16 cellular contexts compared by ENCODE assay signal in genomic region chr22:27213291-27213690, GRCh38.
A peak's percentile ranks its signal among the peaks of the same experiment; 100 is the strongest.
DNase-seq lines count a peak whose midpoint lies in the region; ATAC-seq, FAIRE-seq and TF ChIP-seq lines count a peak whose summit lies in the region.
"Had no signal": no experiment of that assay in that cellular context is flagged by ENCODE, and none has a peak within 500 bp of the region (broad histone marks: within the 10 kb centered on the region; RNA-seq: fewer than 3 reads in every experiment).

No MANE protein-coding gene starts in this region.

- intact Hi-C loops in gastrocnemius medialis (cut with DNase I; ENCODE audit: low total_unique reads), result loop anchor here (5.0 kb wide), 1 partner anchor 39 kb away; no protein-coding TSS in a partner anchor

- peak overlapping the region; percentile 71 for H3K4me2 ChIP-seq in A549

- CTCF ChIA-PET in A549 (lab: Yijun Ruan, JAX), result no interaction called here

- FAIRE-seq in A549 (lab: Jason Lieb, UNC), result no peak
- FAIRE-seq: GM12878 had no signal

- H3K36me3 ChIP-seq in SJSA1 (no peaks in the 10 kb centered on the region), gastroesophageal sphincter (no peaks in the 10 kb centered on the region), gastrocnemius medialis (no peaks in the 10 kb centered on the region)
- H3K36me3 ChIP-seq: prostate gland had no signal

- ATAC-seq in A549 (no peak), gastroesophageal sphincter (no peak), gastrocnemius medialis (no peak), GM19035 (IDR thresholded peaks at IDR 0.05; ENCODE audit: unreplicated experiment) (no peak), HG03354 (IDR thresholded peaks at IDR 0.05; ENCODE audit: poor library complexity, severe bottlenecking, unreplicated experiment) (no peak)
- no peak for ATAC-seq in effector memory CD8-positive, alpha-beta T cell (replicated peaks)
- ATAC-seq: GM12878, PC-3 had no signal

- no peak for DNase-seq in A549 (ENCODE audit: low read depth in 1 of 2, low spot score in 1 of 2)
- DNase-seq in SJSA1 (ENCODE audit: low read depth in 1 of 2, low spot score in 2 of 2), result no peak
- no peak for DNase-seq in gastrocnemius medialis
- no peak for DNase-seq in NCI-H128 (lab: John Stamatoyannopoulos, UW; ENCODE audit: unreplicated experiment)
- no peak for DNase-seq in effector memory CD8-positive, alpha-beta T cell
- DNase-seq: activated CD4-positive, alpha-beta T cell treated with anti-CD3 and anti-CD28 coated beads, Interleukin-2, amount 10 ng/mL, durations not matched to agents 24 days and 14 days; DMS79 treated with DMSO at 0.1 percent for 48 hours; H7; NCI-H1092; PC-3 had no signal

- H3K36me3 Mint-ChIP-seq in effector memory CD8-positive, alpha-beta T cell (ENCODE audit: insufficient read depth), result no peaks in the 10 kb centered on the region

- no peak for TF ChIP-seq RAD21 in A549 (conservative IDR thresholded peaks at IDR 0.05 in 1 of 2, IDR thresholded peaks at IDR 0.05 in 1 of 2)

- H3K4me1 Mint-ChIP-seq in effector memory CD8-positive, alpha-beta T cell (ENCODE audit: low read depth in 2 of 2), result peaks cover 0 to 2% of the 10 kb centered on the region in 2 donors
- H3K4me1 Mint-ChIP-seq: activated CD4-positive, alpha-beta T cell treated with anti-CD3 and anti-CD28 coated beads, Interleukin-2, amount 10 ng/mL, durations not matched to agents 24 days and 14 days had no signal

- H3K9me3 ChIP-seq in A549 (no peaks in the 10 kb centered on the region), SJSA1 (replicated peaks) (no peaks in the 10 kb centered on the region), gastroesophageal sphincter (peaks cover 0 to 9% (median 0%) of the 10 kb centered on the region in 3 donors), gastrocnemius medialis (no peaks in the 10 kb centered on the region)
- H3K9me3 ChIP-seq: prostate gland had no signal

- TF ChIP-seq EP300 in A549 (IDR thresholded peaks at IDR 0.05) (no peak), gastroesophageal sphincter (IDR thresholded peaks at IDR 0.05) (no peak)

- H3K27ac Mint-ChIP-seq in effector memory CD8-positive, alpha-beta T cell, result no peak overlapping the region
- H3K27ac Mint-ChIP-seq: activated CD4-positive, alpha-beta T cell treated with anti-CD3 and anti-CD28 coated beads, Interleukin-2, amount 10 ng/mL, durations not matched to agents 24 days and 14 days; T-helper 1 cell treated with Interleukin-12 subunit alpha and Interleukin-12 subunit beta and Interleukin-4 antibody, amounts not matched to agents 30 μg/mL and 1 μg/mL, for 36 hours had no signal

- POLR2A ChIA-PET in A549 (lab: Yijun Ruan, JAX), result no interaction called here

- no peak overlapping the region for H3K4me3 Mint-ChIP-seq in effector memory CD8-positive, alpha-beta T cell
- H3K4me3 Mint-ChIP-seq: activated CD4-positive, alpha-beta T cell treated with anti-CD3 and anti-CD28 coated beads, Interleukin-2, amount 10 ng/mL, durations not matched to agents 24 days and 14 days; T-helper 1 cell treated with Interleukin-12 subunit alpha and Interleukin-12 subunit beta and Interleukin-4 antibody, amounts not matched to agents 30 μg/mL and 1 μg/mL, for 36 hours had no signal

- peaks cover 26 to 54% of the 10 kb centered on the region in 2 donors for H3K27me3 Mint-ChIP-seq in effector memory CD8-positive, alpha-beta T cell

- peak overlapping the region; percentile 77 to 89 for H3K27ac ChIP-seq in A549
- H3K27ac ChIP-seq in SJSA1, result peak overlapping the region; percentile 39; the same call in 1 of the 2 replicates
- peak overlapping the region; percentile 60 to 83 (median 82) for H3K27ac ChIP-seq in gastroesophageal sphincter
- peak overlapping the region; percentile 45 to 75 (median 58) for H3K27ac ChIP-seq in gastrocnemius medialis

- no peaks in the 10 kb centered on the region for H3K27me3 ChIP-seq in SJSA1 (replicated peaks)
- H3K27me3 ChIP-seq in gastroesophageal sphincter, result no peaks in the 10 kb centered on the region
- H3K27me3 ChIP-seq in gastrocnemius medialis, result peaks cover 0 to 8% (median 7%) of the 10 kb centered on the region in 3 donors

- H3K4me1 ChIP-seq in A549 (peaks cover 45% of the 10 kb centered on the region), SJSA1 (replicated peaks) (peaks cover 20% of the 10 kb centered on the region), gastroesophageal sphincter (peaks cover 0 to 47% (median 15%) of the 10 kb centered on the region in 3 donors), gastrocnemius medialis (no peaks in the 10 kb centered on the region)
- H3K4me1 ChIP-seq: prostate gland had no signal

- no peak for TF ChIP-seq POLR2A in A549 (IDR thresholded peaks at IDR 0.05; ENCODE audit: low read length)
- TF ChIP-seq POLR2A in gastroesophageal sphincter (IDR thresholded peaks at IDR 0.05), result no peak
- no peak for TF ChIP-seq POLR2A in gastrocnemius medialis (IDR thresholded peaks at IDR 0.05)

- TF ChIP-seq CTCF in A549 (IDR thresholded peaks at IDR 0.05), result no peak
- no peak for TF ChIP-seq CTCF in gastroesophageal sphincter (IDR thresholded peaks at IDR 0.05)
- TF ChIP-seq CTCF in gastrocnemius medialis (IDR thresholded peaks at IDR 0.05 in 4 of 5, conservative IDR thresholded peaks at IDR 0.05 in 1 of 5), result no peak

- no peaks in the 10 kb centered on the region for H3K9me3 Mint-ChIP-seq in effector memory CD8-positive, alpha-beta T cell
- H3K9me3 Mint-ChIP-seq: T-helper 1 cell treated with Interleukin-12 subunit alpha and Interleukin-12 subunit beta and Interleukin-4 antibody, amounts not matched to agents 30 μg/mL and 1 μg/mL, for 36 hours had no signal

- in situ Hi-C loops in gastrocnemius medialis (cut with MboI; ENCODE audit: low sequenced_read_pairs in 4 of 4), result no loop called here

- H3K4me3 ChIP-seq in A549 (no peak overlapping the region), SJSA1 (no peak overlapping the region), gastroesophageal sphincter (no peak overlapping the region), gastrocnemius medialis (no peak overlapping the region)
- H3K4me3 ChIP-seq: GM12878, prostate gland had no signal

- 95% methylated on average over 4 of the region's 4 CpGs for WGBS in A549 (ENCODE audit: missing lambda C conversion rate)
- WGBS in gastroesophageal sphincter (ENCODE audit: low coverage in 1 of 2), 2 donors, result 20% methylated on average over 1 of the region's 4 CpGs; no CpG with 5 or more reads in 1 of the 2 donors

TF ChIP-seq in A549, 52 proteins besides CTCF, POLR2A, EP300 and RAD21 (continues in another document):
- no peak for TF ChIP-seq CHD2 (IDR thresholded peaks at IDR 0.05; ENCODE audit: low read length, partially characterized antibody)
- no peak for TF ChIP-seq HES2 (IDR thresholded peaks at IDR 0.05)
- TF ChIP-seq FOSL2 (IDR thresholded peaks at IDR 0.05), result no peak
- TF ChIP-seq FOSL2 (CRISPR knock-in tag; IDR thresholded peaks at IDR 0.05), result no peak
- no peak for TF ChIP-seq HEYL (CRISPR knock-in tag; IDR thresholded peaks at IDR 0.05)
- TF ChIP-seq NFE2L2 (conservative IDR thresholded peaks at IDR 0.05; ENCODE audit: low read length), result no peak
- TF ChIP-seq KDM1A (IDR thresholded peaks at IDR 0.05; ENCODE audit: low read depth), result no peak
- TF ChIP-seq, protein P1, sequence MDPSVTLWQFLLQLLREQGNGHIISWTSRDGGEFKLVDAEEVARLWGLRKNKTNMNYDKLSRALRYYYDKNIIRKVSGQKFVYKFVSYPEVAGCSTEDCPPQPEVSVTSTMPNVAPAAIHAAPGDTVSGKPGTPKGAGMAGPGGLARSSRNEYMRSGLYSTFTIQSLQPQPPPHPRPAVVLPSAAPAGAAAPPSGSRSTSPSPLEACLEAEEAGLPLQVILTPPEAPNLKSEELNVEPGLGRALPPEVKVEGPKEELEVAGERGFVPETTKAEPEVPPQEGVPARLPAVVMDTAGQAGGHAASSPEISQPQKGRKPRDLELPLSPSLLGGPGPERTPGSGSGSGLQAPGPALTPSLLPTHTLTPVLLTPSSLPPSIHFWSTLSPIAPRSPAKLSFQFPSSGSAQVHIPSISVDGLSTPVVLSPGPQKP (IDR thresholded peaks at IDR 0.05; ENCODE audit: low read depth, low read length), result no peak
- TF ChIP-seq, protein P2, sequence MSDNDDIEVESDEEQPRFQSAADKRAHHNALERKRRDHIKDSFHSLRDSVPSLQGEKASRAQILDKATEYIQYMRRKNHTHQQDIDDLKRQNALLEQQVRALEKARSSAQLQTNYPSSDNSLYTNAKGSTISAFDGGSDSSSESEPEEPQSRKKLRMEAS (IDR thresholded peaks at IDR 0.05), result no peak
- TF ChIP-seq CBX2 (IDR thresholded peaks at IDR 0.05; ENCODE audit: borderline replicate concordance, low read depth), result no peak
- no peak for TF ChIP-seq REST (IDR thresholded peaks at IDR 0.05)
- no peak for TF ChIP-seq RFX5 (IDR thresholded peaks at IDR 0.05)
